1 cellular context compared by ENCODE assay signal in genomic region chr19:33304760-33305647, GRCh38.
TF ChIP-seq lines count a peak whose summit lies in the region.

No MANE protein-coding gene starts in this region.

TF ChIP-seq in K562, 482 proteins besides CTCF, POLR2A, EP300 and RAD21 (continued from another document and continues in another):
- TF ChIP-seq TEAD4 (IDR thresholded peaks at IDR 0.05; ENCODE audit: low read length): peak; percentile 60
- TF ChIP-seq TEAD4 (CRISPR knock-in tag; IDR thresholded peaks at IDR 0.05; ENCODE audit: borderline replicate concordance): no peak
- TF ChIP-seq CREB5 (CRISPR knock-in tag; IDR thresholded peaks at IDR 0.05): no peak
- no peak for TF ChIP-seq ZFP36 (IDR thresholded peaks at IDR 0.05; ENCODE audit: low read depth, low read length, partially characterized antibody)
- TF ChIP-seq MTA3 (IDR thresholded peaks at IDR 0.05; ENCODE audit: borderline replicate concordance): no peak
- TF ChIP-seq TCF3 (CRISPR knock-in tag; IDR thresholded peaks at IDR 0.05): peak; percentile 43
- TF ChIP-seq AFF1 (IDR thresholded peaks at IDR 0.05; ENCODE audit: low read depth in 1 of 2, partially characterized antibody in 2 of 2): no peak
- TF ChIP-seq USF1 (CRISPR knock-in tag; IDR thresholded peaks at IDR 0.05): peak; percentile 69
- no peak for TF ChIP-seq KLF1 (tag; IDR thresholded peaks at IDR 0.05)
- TF ChIP-seq ZNF696 (CRISPR knock-in tag; conservative IDR thresholded peaks at IDR 0.05): no peak
- peak; percentile 92 for TF ChIP-seq ATF7 (IDR thresholded peaks at IDR 0.05)
- no peak for TF ChIP-seq ZNF212 (CRISPR knock-in tag; IDR thresholded peaks at IDR 0.05)
- no peak for TF ChIP-seq TEAD2 (tag; IDR thresholded peaks at IDR 0.05)
- TF ChIP-seq NCOA2 (IDR thresholded peaks at IDR 0.05; ENCODE audit: partially characterized antibody in 2 of 2): no peak
- TF ChIP-seq SOX6 (IDR thresholded peaks at IDR 0.05): peak; percentile 30; the same call in 1 of the 2 replicates
- TF ChIP-seq THAP7 (CRISPR knock-in tag; IDR thresholded peaks at IDR 0.05): no peak
- TF ChIP-seq NFE2L1 (tag; IDR thresholded peaks at IDR 0.05; ENCODE audit: borderline replicate concordance, low read depth): no peak
- no peak for TF ChIP-seq GTF2E2 (tag; IDR thresholded peaks at IDR 0.05)
- no peak for TF ChIP-seq NR1H2 (CRISPR knock-in tag; IDR thresholded peaks at IDR 0.05)
- TF ChIP-seq BMI1 (IDR thresholded peaks at IDR 0.05; ENCODE audit: low read length): no peak
- no peak for TF ChIP-seq TSHZ1 (CRISPR knock-in tag; IDR thresholded peaks at IDR 0.05)
- no peak for TF ChIP-seq ZBTB34 (CRISPR knock-in tag; IDR thresholded peaks at IDR 0.05)
- peak; percentile 71 for TF ChIP-seq ZNF24 (IDR thresholded peaks at IDR 0.05)
- TF ChIP-seq, protein P1, sequence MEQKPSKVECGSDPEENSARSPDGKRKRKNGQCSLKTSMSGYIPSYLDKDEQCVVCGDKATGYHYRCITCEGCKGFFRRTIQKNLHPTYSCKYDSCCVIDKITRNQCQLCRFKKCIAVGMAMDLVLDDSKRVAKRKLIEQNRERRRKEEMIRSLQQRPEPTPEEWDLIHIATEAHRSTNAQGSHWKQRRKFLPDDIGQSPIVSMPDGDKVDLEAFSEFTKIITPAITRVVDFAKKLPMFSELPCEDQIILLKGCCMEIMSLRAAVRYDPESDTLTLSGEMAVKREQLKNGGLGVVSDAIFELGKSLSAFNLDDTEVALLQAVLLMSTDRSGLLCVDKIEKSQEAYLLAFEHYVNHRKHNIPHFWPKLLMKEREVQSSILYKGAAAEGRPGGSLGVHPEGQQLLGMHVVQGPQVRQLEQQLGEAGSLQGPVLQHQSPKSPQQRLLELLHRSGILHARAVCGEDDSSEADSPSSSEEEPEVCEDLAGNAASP (IDR thresholded peaks at IDR 0.05): no peak
- TF ChIP-seq, protein P2, sequence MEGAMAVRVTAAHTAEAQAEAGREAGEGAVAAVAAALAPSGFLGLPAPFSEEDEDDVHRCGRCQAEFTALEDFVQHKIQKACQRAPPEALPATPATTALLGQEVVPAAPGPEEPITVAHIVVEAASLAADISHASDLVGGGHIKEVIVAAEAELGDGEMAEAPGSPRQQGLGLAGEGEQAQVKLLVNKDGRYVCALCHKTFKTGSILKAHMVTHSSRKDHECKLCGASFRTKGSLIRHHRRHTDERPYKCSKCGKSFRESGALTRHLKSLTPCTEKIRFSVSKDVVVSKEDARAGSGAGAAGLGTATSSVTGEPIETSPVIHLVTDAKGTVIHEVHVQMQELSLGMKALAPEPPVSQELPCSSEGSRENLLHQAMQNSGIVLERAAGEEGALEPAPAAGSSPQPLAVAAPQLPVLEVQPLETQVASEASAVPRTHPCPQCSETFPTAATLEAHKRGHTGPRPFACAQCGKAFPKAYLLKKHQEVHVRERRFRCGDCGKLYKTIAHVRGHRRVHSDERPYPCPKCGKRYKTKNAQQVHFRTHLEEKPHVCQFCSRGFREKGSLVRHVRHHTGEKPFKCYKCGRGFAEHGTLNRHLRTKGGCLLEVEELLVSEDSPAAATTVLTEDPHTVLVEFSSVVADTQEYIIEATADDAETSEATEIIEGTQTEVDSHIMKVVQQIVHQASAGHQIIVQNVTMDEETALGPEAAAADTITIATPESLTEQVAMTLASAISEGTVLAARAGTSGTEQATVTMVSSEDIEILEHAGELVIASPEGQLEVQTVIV (CRISPR knock-in tag; IDR thresholded peaks at IDR 0.05; ENCODE audit: borderline replicate concordance): no peak
- TF ChIP-seq RERE (CRISPR knock-in tag; IDR thresholded peaks at IDR 0.05; ENCODE audit: borderline replicate concordance): no peak
- no peak for TF ChIP-seq PHF21A (IDR thresholded peaks at IDR 0.05; ENCODE audit: borderline replicate concordance, low read depth)
- TF ChIP-seq POLR3G (IDR thresholded peaks at IDR 0.05; ENCODE audit: extremely low read depth, insufficient read length, insufficient replicate concordance): no peak
- no peak for TF ChIP-seq ZNF445 (CRISPR knock-in tag; IDR thresholded peaks at IDR 0.05; ENCODE audit: low read depth)
- TF ChIP-seq RFX1 (IDR thresholded peaks at IDR 0.05): no peak
- TF ChIP-seq, protein P3, sequence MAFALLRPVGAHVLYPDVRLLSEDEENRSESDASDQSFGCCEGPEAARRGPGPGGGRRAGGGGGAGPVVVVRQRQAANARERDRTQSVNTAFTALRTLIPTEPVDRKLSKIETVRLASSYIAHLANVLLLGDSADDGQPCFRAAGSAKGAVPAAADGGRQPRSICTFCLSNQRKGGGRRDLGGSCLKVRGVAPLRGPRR (CRISPR knock-in tag; IDR thresholded peaks at IDR 0.05): no peak
- TF ChIP-seq MBD2 (IDR thresholded peaks at IDR 0.05; ENCODE audit: borderline replicate concordance, low read depth): no peak
- TF ChIP-seq MXD1 (CRISPR knock-in tag; IDR thresholded peaks at IDR 0.05; ENCODE audit: borderline replicate concordance, poor library complexity, severe bottlenecking): no peak
